In the genomic region with DNA sequence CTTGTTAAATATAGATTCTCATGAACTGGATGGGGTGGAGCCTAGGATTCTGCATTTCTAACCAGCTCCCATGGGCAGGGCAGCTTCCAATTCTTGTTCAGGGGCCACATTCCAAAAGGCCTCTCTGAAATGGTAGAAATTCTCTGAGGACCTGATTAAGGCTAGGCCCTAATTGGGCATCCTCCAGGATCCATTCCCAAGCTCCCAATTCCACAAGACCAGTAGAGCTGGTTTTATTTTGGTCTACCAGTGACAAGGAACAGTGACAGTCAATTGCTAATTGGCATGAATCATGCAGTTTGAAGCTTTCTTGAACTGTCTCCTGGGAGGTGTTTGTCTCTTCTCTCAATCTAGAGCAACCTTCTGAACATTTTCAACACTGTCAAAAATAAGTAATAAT, we compare ENCODE assay signal across 1 cellular context.
TF ChIP-seq lines count a peak whose summit lies in the region.

No MANE protein-coding gene starts in this region.

TF ChIP-seq in GM23338, 12 proteins besides CTCF, POLR2A, EP300 and RAD21 (continued from another document):
- TF ChIP-seq, protein P1, sequence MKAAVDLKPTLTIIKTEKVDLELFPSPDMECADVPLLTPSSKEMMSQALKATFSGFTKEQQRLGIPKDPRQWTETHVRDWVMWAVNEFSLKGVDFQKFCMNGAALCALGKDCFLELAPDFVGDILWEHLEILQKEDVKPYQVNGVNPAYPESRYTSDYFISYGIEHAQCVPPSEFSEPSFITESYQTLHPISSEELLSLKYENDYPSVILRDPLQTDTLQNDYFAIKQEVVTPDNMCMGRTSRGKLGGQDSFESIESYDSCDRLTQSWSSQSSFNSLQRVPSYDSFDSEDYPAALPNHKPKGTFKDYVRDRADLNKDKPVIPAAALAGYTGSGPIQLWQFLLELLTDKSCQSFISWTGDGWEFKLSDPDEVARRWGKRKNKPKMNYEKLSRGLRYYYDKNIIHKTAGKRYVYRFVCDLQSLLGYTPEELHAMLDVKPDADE (IDR thresholded peaks at IDR 0.05), result no peak
- TF ChIP-seq JUNB (IDR thresholded peaks at IDR 0.05; ENCODE audit: unreplicated experiment) (no peak), EZH2phosphoT487 (IDR thresholded peaks at IDR 0.05; ENCODE audit: unreplicated experiment) (no peak), NANOG (IDR thresholded peaks at IDR 0.05; ENCODE audit: borderline replicate concordance) (no peak), ZNF462 (CRISPR knock-in tag; IDR thresholded peaks at IDR 0.05) (no peak), ZNF331 (CRISPR knock-in tag; IDR thresholded peaks at IDR 0.05; ENCODE audit: low read depth) (no peak), CREB1 (CRISPR knock-in tag; IDR thresholded peaks at IDR 0.05; ENCODE audit: low read depth) (no peak)
- TF ChIP-seq, protein P2, sequence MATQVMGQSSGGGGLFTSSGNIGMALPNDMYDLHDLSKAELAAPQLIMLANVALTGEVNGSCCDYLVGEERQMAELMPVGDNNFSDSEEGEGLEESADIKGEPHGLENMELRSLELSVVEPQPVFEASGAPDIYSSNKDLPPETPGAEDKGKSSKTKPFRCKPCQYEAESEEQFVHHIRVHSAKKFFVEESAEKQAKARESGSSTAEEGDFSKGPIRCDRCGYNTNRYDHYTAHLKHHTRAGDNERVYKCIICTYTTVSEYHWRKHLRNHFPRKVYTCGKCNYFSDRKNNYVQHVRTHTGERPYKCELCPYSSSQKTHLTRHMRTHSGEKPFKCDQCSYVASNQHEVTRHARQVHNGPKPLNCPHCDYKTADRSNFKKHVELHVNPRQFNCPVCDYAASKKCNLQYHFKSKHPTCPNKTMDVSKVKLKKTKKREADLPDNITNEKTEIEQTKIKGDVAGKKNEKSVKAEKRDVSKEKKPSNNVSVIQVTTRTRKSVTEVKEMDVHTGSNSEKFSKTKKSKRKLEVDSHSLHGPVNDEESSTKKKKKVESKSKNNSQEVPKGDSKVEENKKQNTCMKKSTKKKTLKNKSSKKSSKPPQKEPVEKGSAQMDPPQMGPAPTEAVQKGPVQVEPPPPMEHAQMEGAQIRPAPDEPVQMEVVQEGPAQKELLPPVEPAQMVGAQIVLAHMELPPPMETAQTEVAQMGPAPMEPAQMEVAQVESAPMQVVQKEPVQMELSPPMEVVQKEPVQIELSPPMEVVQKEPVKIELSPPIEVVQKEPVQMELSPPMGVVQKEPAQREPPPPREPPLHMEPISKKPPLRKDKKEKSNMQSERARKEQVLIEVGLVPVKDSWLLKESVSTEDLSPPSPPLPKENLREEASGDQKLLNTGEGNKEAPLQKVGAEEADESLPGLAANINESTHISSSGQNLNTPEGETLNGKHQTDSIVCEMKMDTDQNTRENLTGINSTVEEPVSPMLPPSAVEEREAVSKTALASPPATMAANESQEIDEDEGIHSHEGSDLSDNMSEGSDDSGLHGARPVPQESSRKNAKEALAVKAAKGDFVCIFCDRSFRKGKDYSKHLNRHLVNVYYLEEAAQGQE (IDR thresholded peaks at IDR 0.05; ENCODE audit: unreplicated experiment), result no peak
